Comparison of ENCODE assay signal across 8 cellular contexts in the genomic region with DNA sequence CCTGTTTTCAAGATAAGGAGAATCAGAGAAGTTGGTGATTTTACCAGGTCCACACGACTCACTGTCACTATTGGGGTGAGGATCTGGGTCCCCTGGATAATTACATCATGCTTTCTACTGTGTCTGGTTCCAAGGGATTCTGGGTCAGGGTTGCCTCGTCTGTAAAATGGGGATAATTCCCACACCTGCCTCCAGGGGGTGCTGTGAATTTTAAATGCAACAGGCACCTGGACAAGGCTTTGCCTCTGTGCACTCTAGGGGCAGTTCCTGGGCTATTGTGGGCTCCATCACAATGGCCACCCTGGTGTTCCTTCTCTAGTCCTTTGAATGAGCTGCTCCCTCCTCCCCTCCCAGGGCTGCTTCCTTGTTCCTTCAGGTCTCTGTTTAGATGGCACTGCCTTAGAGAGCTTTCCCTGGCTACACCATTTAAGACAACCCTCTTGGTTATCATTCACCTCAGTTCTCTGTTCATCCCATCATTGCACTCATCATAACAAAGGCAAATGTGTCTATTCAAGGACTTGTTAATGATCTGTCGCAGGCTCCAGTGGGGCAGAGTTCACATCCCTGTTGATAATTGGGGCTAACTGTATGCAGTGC.
A peak's percentile ranks its signal among the peaks of the same experiment; 100 is the strongest.
DNase-seq lines count a peak whose midpoint lies in the region; ATAC-seq and TF ChIP-seq lines count a peak whose summit lies in the region.

No MANE protein-coding gene starts in this region.

- H3K36me3 ChIP-seq in cardiac muscle cell = no peaks in the 10 kb centered on the region

- peaks cover 11% of the 10 kb centered on the region for H3K36me3 Mint-ChIP-seq in glutamatergic neuron (ENCODE audit: unreplicated experiment)

- intact Hi-C loops in Right ventricle myocardium superior (cut with DNase I) = no loop called here

- H3K4me1 Mint-ChIP-seq in glutamatergic neuron (ENCODE audit: low read depth, unreplicated experiment) = peaks cover 10% of the 10 kb centered on the region

- H3K4me1 ChIP-seq in cardiac muscle cell (ENCODE audit: low read depth) = peaks cover 4% of the 10 kb centered on the region

- TF ChIP-seq CTCF in cardiac muscle cell (IDR thresholded peaks at IDR 0.05; ENCODE audit: low read depth, low read length) (peak; percentile 70), glutamatergic neuron (IDR thresholded peaks at IDR 0.05; ENCODE audit: partially characterized antibody, unreplicated experiment) (peak; percentile 80)

- no peaks in the 10 kb centered on the region for H3K9me3 ChIP-seq in cardiac muscle cell (ENCODE audit: low read depth)

- no peak overlapping the region for H3K4me3 ChIP-seq in cardiac muscle cell

- H3K27ac Mint-ChIP-seq in glutamatergic neuron (ENCODE audit: unreplicated experiment) = no peak overlapping the region

- ATAC-seq in Right ventricle myocardium superior (ENCODE audit: poor library complexity) = no peak
- ATAC-seq in GM21423 (IDR thresholded peaks at IDR 0.05; ENCODE audit: unreplicated experiment) = no peak
- no peak for ATAC-seq in HG03342 (IDR thresholded peaks at IDR 0.05; ENCODE audit: unreplicated experiment)

- no peaks in the 10 kb centered on the region for H3K27me3 ChIP-seq in cardiac muscle cell

- H3K9me3 Mint-ChIP-seq in glutamatergic neuron (ENCODE audit: unreplicated experiment) = peaks cover 5% of the 10 kb centered on the region

- H3K27me3 Mint-ChIP-seq in glutamatergic neuron (ENCODE audit: unreplicated experiment) = peaks cover 9% of the 10 kb centered on the region

- H3K27ac ChIP-seq in cardiac muscle cell = no peak overlapping the region

- H3K4me3 Mint-ChIP-seq in glutamatergic neuron (ENCODE audit: unreplicated experiment) = no peak overlapping the region

- DNase-seq in cardiac muscle cell (ENCODE audit: low read depth in 1 of 2, low spot score in 1 of 2) (peak; percentile 17 to 59), Right ventricle myocardium superior (no peak), NCI-H69 (lab: John Stamatoyannopoulos, UW) (peak; percentile 48), activated T-helper 1 cell treated with Interleukin-2 at 50 U/mL for 16 hours (ENCODE audit: low read depth) (peak; percentile 1), glutamatergic neuron (peak; percentile 51), smooth muscle cell of the brain vasculature (ENCODE audit: low read depth, low spot score) (peak; percentile 13)
